31 cellular contexts compared by ENCODE assay signal in genomic region chr9:36169708-36170107, GRCh38. TPM values are rescaled to one million over a fixed set of nuclear protein-coding genes. Genes with fewer than 3 reads are reported as not detected.
"Had no signal": no experiment of that assay in that cellular context is flagged by ENCODE, and none has a peak within 500 bp of the region (broad histone marks: within the 10 kb centered on the region; RNA-seq: fewer than 3 reads in every experiment).

No MANE protein-coding gene starts in this region.

- H3K4me2 ChIP-seq: smooth muscle cell had no signal

- H3K9me3 Mint-ChIP-seq: activated B cell treated with CpG ODN at 0.5 μM for 24 hours; activated CD8-positive, alpha-beta T cell treated with anti-CD3 and anti-CD28 coated beads for 36 hours; activated naive CD4-positive, alpha-beta T cell treated with anti-CD3 and anti-CD28 coated beads, Interleukin-2, amount 50 U/mL, for 24 hours; activated naive CD8-positive, alpha-beta T cell treated with anti-CD3 and anti-CD28 coated beads, Interleukin-2, amount 50 U/mL, for 24 hours; activated T-cell treated with anti-CD3 and anti-CD28 coated beads, Interleukin-2, amount 50 U/mL, for 4 hours; activated T-helper 17 cell treated with anti-CD3 and anti-CD28 coated beads, Interleukin-2, amount 50 U/mL, for 72 hours; endodermal cell; mesothelial cell of epicardium; naive B cell; nephron progenitor cell; stimulated activated memory B cell treated with anti-CD40 and anti-IgM and Interleukin-4, amounts not matched to agents 10 μg/mL and 1 μg/mL and 100 μg/mL, for 72 hours; stimulated activated naive CD8-positive, alpha-beta T cell treated with anti-CD3 and anti-CD28 coated beads, Interleukin-15, amount 100 ng/mL, for 72 hours; type B pancreatic cell had no signal

- H3K4me3 Mint-ChIP-seq: activated B cell treated with CpG ODN at 0.5 μM for 24 hours; activated CD8-positive, alpha-beta T cell treated with anti-CD3 and anti-CD28 coated beads for 36 hours; activated naive CD4-positive, alpha-beta T cell treated with anti-CD3 and anti-CD28 coated beads, Interleukin-2, amount 50 U/mL, for 24 hours; activated naive CD8-positive, alpha-beta T cell treated with anti-CD3 and anti-CD28 coated beads, Interleukin-2, amount 50 U/mL, for 24 hours; activated T-cell treated with anti-CD3 and anti-CD28 coated beads, Interleukin-2, amount 50 U/mL, for 4 hours; activated T-helper 17 cell treated with anti-CD3 and anti-CD28 coated beads, Interleukin-2, amount 50 U/mL, for 72 hours; endodermal cell; mesothelial cell of epicardium; nephron progenitor cell; stimulated activated memory B cell treated with anti-CD40 and anti-IgM and Interleukin-4, amounts not matched to agents 10 μg/mL and 1 μg/mL and 100 μg/mL, for 72 hours; stimulated activated naive CD8-positive, alpha-beta T cell treated with anti-CD3 and anti-CD28 coated beads, Interleukin-15, amount 100 ng/mL, for 72 hours; type B pancreatic cell had no signal

- H3K27me3 ChIP-seq: breast epithelium, ovary, uterus had no signal

- H3K4me1 Mint-ChIP-seq: activated T-helper 17 cell treated with anti-CD3 and anti-CD28 coated beads, Interleukin-2, amount 50 U/mL, for 72 hours had no signal

- H3K27me3 Mint-ChIP-seq: activated CD8-positive, alpha-beta T cell treated with anti-CD3 and anti-CD28 coated beads for 36 hours; activated naive CD4-positive, alpha-beta T cell treated with anti-CD3 and anti-CD28 coated beads, Interleukin-2, amount 50 U/mL, for 24 hours; activated naive CD8-positive, alpha-beta T cell treated with anti-CD3 and anti-CD28 coated beads, Interleukin-2, amount 50 U/mL, for 24 hours; activated T-helper 17 cell treated with anti-CD3 and anti-CD28 coated beads, Interleukin-2, amount 50 U/mL, for 72 hours; stimulated activated naive CD8-positive, alpha-beta T cell treated with anti-CD3 and anti-CD28 coated beads, Interleukin-15, amount 100 ng/mL, for 72 hours had no signal

- H3K36me3 ChIP-seq: breast epithelium, esophagus squamous epithelium, heart right ventricle, ovary, uterus had no signal

- H3K4me3 ChIP-seq: breast epithelium, esophagus squamous epithelium, heart right ventricle, ovary, smooth muscle cell, uterus had no signal

- ATAC-seq: activated CD8-positive, alpha-beta T cell treated with anti-CD3 and anti-CD28 coated beads for 36 hours; activated naive CD8-positive, alpha-beta T cell treated with anti-CD3 and anti-CD28 coated beads, Interleukin-2, amount 50 U/mL, for 24 hours; activated T-cell treated with anti-CD3 and anti-CD28 coated beads, Interleukin-2, amount 50 U/mL, for 4 hours; activated T-helper 17 cell treated with anti-CD3 and anti-CD28 coated beads, Interleukin-2, amount 50 U/mL, for 72 hours; heart right ventricle; stimulated activated memory B cell treated with anti-CD40 and anti-IgM and Interleukin-4, amounts not matched to agents 10 μg/mL and 1 μg/mL and 100 μg/mL, for 72 hours; stimulated activated naive CD8-positive, alpha-beta T cell treated with anti-CD3 and anti-CD28 coated beads, Interleukin-15, amount 100 ng/mL, for 72 hours had no signal

- DNase-seq: activated B cell treated with CpG ODN at 0.5 μM for 24 hours; activated CD4-positive, alpha-beta T cell treated with anti-CD3 and anti-CD28 coated beads, Interleukin-2, amount 50 U/mL, for 1 hour; activated CD8-positive, alpha-beta T cell treated with anti-CD3 and anti-CD28 coated beads for 36 hours; activated gamma-delta T cell treated with Interleukin-2 at 50 U/mL for 16 hours; activated naive CD8-positive, alpha-beta T cell treated with anti-CD3 and anti-CD28 coated beads, Interleukin-2, amount 50 U/mL, for 24 hours; activated T-cell treated with anti-CD3 and anti-CD28 coated beads, Interleukin-2, amount 50 U/mL, for 4 hours; central memory CD4-positive, alpha-beta T cell; endodermal cell; esophagus squamous epithelium; foreskin melanocyte; heart right ventricle; naive B cell; nephron progenitor cell; stimulated activated CD4-positive, alpha-beta T cell treated with anti-CD3 and anti-CD28 coated beads, Interleukin-1b, Interleukin-23, amount 100 ng/mL, for 48 hours; stimulated activated CD4-positive, alpha-beta T cell treated with anti-CD3 and anti-CD28 coated beads, Interleukin-4, amount 100 ng/mL, for 4 hours; stimulated activated CD8-positive, alpha-beta memory T cell treated with anti-CD3 and anti-CD28 coated beads, Interleukin-4, amount 100 ng/mL, for 48 hours; stimulated activated naive CD8-positive, alpha-beta T cell treated with anti-CD3 and anti-CD28 coated beads, Interleukin-15, amount 100 ng/mL, for 72 hours; substantia nigra; uterus had no signal

- H3K27ac Mint-ChIP-seq: activated B cell treated with CpG ODN at 0.5 μM for 24 hours; activated CD8-positive, alpha-beta T cell treated with anti-CD3 and anti-CD28 coated beads for 36 hours; activated naive CD4-positive, alpha-beta T cell treated with anti-CD3 and anti-CD28 coated beads, Interleukin-2, amount 50 U/mL, for 24 hours; activated naive CD8-positive, alpha-beta T cell treated with anti-CD3 and anti-CD28 coated beads, Interleukin-2, amount 50 U/mL, for 24 hours; activated T-helper 17 cell treated with anti-CD3 and anti-CD28 coated beads, Interleukin-2, amount 50 U/mL, for 72 hours; endodermal cell; mesothelial cell of epicardium; naive B cell; nephron progenitor cell; progenitor cell of endocrine pancreas; stimulated activated memory B cell treated with anti-CD40 and anti-IgM and Interleukin-4, amounts not matched to agents 10 μg/mL and 1 μg/mL and 100 μg/mL, for 72 hours; stimulated activated naive CD8-positive, alpha-beta T cell treated with anti-CD3 and anti-CD28 coated beads, Interleukin-15, amount 100 ng/mL, for 72 hours; type B pancreatic cell had no signal

- H3K9me3 ChIP-seq: breast epithelium, esophagus squamous epithelium, heart right ventricle, ovary, uterus had no signal

- H3K27ac ChIP-seq: breast epithelium, epithelial cell of prostate, esophagus squamous epithelium, heart right ventricle, ovary, uterus had no signal

- H3K36me3 Mint-ChIP-seq: activated naive CD4-positive, alpha-beta T cell treated with anti-CD3 and anti-CD28 coated beads, Interleukin-2, amount 50 U/mL, for 24 hours; mesothelial cell of epicardium; naive B cell; stimulated activated memory B cell treated with anti-CD40 and anti-IgM and Interleukin-4, amounts not matched to agents 10 μg/mL and 1 μg/mL and 100 μg/mL, for 72 hours; type B pancreatic cell had no signal

- H3K4me1 ChIP-seq: breast epithelium had no signal

RNA-seq across cellular contexts. Expression of gene CCIN, which starts 0.5 kb away (rescaled TPM):
- total RNA-seq: activated B cell treated with CpG ODN at 0.5 μM for 24 hours; activated CD8-positive, alpha-beta T cell treated with anti-CD3 and anti-CD28 coated beads for 36 hours; activated T-cell treated with anti-CD3 and anti-CD28 coated beads, Interleukin-2, amount 50 U/mL, for 4 hours; activated T-helper 17 cell treated with anti-CD3 and anti-CD28 coated beads, Interleukin-2, amount 50 U/mL, for 72 hours; kidney epithelial cell; lower leg skin; progenitor cell of endocrine pancreas had no signal
